20 cellular contexts compared by ENCODE assay signal in the genomic region with DNA sequence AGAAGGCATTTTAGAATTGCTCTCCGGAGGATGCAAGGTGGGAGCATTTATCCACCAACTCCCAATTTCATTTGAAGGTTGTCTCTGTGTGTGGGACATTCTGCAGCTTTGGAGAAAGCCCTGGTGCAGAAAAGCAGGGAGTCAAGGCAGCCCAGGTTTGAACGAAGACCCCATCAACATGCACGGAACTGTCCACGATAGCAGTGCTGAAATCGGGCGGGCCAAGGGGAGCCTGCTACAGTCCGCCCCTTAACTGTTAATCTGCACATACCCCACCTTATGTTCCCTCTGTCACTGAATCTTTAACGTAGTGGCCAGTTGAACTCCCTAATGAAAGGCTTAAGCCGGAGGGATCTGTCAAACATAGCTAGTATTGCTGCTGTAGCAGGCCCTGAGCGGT.
"Had no signal": no experiment of that assay in that cellular context is flagged by ENCODE, and none has a peak within 500 bp of the region (broad histone marks: within the 10 kb centered on the region; RNA-seq: fewer than 3 reads in every experiment).

No MANE protein-coding gene starts in this region.

- H3K4me3 ChIP-seq: mucosa of descending colon, skin epidermis, tibial artery had no signal

- H3K36me3 ChIP-seq: tibial artery had no signal

- H3K27me3 Mint-ChIP-seq: dendritic cell treated with granulocyte-macrophage colony-stimulating factor and Interleukin-4, amounts not matched to agents 40 ng/mL and 50 ng/mL, for 4 days had no signal

- H3K9me3 Mint-ChIP-seq: activated naive CD4-positive, alpha-beta T cell treated with anti-CD3 and anti-CD28 coated beads for 36 hours; dendritic cell treated with granulocyte-macrophage colony-stimulating factor and Interleukin-4, amounts not matched to agents 40 ng/mL and 50 ng/mL, for 4 days had no signal

- H3K4me1 Mint-ChIP-seq: activated T-helper 17 cell treated with anti-CD3 and anti-CD28 coated beads, Interleukin-2, amount 50 U/mL, for 72 hours; naive thymus-derived CD4-positive, alpha-beta T cell had no signal

- H3K27ac Mint-ChIP-seq: activated naive CD4-positive, alpha-beta T cell treated with anti-CD3 and anti-CD28 coated beads for 36 hours; activated T-helper 17 cell treated with anti-CD3 and anti-CD28 coated beads, Interleukin-2, amount 50 U/mL, for 72 hours; dendritic cell treated with granulocyte-macrophage colony-stimulating factor and Interleukin-4, amounts not matched to agents 40 ng/mL and 50 ng/mL, for 4 days; naive thymus-derived CD4-positive, alpha-beta T cell had no signal

- H3K4me1 ChIP-seq: tibial artery had no signal

- DNase-seq: activated CD4-positive, alpha-beta T cell treated with anti-CD3 and anti-CD28 coated beads, Interleukin-2, amount 50 U/mL, for 1 hour; activated naive CD4-positive, alpha-beta T cell treated with anti-CD3 and anti-CD28 coated beads for 36 hours; effector memory CD4-positive, alpha-beta T cell; head of caudate nucleus; left cardiac atrium; mucosa of descending colon; naive thymus-derived CD4-positive, alpha-beta T cell; stimulated activated CD4-positive, alpha-beta T cell treated with anti-CD3 and anti-CD28 coated beads, Interleukin-15, amount 100 ng/mL, for 24 hours; stimulated activated CD4-positive, alpha-beta T cell treated with anti-CD3 and anti-CD28 coated beads, Interleukin-4, amount 100 ng/mL, for 1 hour; stimulated activated naive CD4-positive, alpha-beta T cell; tibial artery had no signal

- H3K27ac ChIP-seq: epithelial cell of prostate, skin epidermis, tibial artery had no signal

- H3K4me3 Mint-ChIP-seq: activated naive CD4-positive, alpha-beta T cell treated with anti-CD3 and anti-CD28 coated beads for 36 hours; activated T-helper 17 cell treated with anti-CD3 and anti-CD28 coated beads, Interleukin-2, amount 50 U/mL, for 72 hours; dendritic cell treated with granulocyte-macrophage colony-stimulating factor and Interleukin-4, amounts not matched to agents 40 ng/mL and 50 ng/mL, for 4 days; naive thymus-derived CD4-positive, alpha-beta T cell had no signal

- ATAC-seq: activated CD4-positive, CD25-positive, alpha-beta regulatory T cell treated with anti-CD3 and anti-CD28 coated beads, Interleukin-2, amount 50 U/mL, for 24 hours; activated T-helper 17 cell treated with anti-CD3 and anti-CD28 coated beads, Interleukin-2, amount 50 U/mL, for 72 hours; left cardiac atrium; mucosa of descending colon; naive thymus-derived CD4-positive, alpha-beta T cell had no signal

- H3K36me3 Mint-ChIP-seq: naive thymus-derived CD4-positive, alpha-beta T cell had no signal

- FAIRE-seq: astrocyte, bronchial epithelial cell, frontal cortex, urothelium cell line had no signal
